In the genomic region with DNA sequence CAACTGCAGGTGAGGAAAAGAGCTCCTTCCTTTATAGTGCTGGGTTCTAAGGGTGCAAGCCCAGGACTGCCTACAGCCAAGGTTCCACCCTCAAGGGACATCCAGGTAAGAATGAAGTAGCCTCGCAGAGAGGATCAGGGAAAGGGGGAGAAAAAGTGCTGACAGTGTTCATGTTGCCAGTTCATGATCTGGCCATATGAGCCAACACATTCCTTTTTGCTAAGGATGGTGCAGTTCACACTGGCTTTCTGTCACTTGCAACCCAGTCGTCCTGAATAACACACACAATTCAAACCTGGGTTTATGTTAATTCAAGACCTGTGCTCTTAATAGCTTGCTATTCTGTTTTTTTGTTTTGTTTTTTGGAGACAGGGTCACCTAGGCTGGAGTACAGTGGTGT, we compare ENCODE assay signal across 20 cellular contexts. TPM values are rescaled to one million over a fixed set of nuclear protein-coding genes. Genes with fewer than 3 reads are reported as not detected.
A peak's percentile ranks its signal among the peaks of the same experiment; 100 is the strongest.
DNase-seq lines count a peak whose midpoint lies in the region; ATAC-seq, FAIRE-seq and TF ChIP-seq lines count a peak whose summit lies in the region.
"Had no signal": no experiment of that assay in that cellular context is flagged by ENCODE, and none has a peak within 500 bp of the region (broad histone marks: within the 10 kb centered on the region; RNA-seq: fewer than 3 reads in every experiment).

No MANE protein-coding gene starts in this region.

- 83% methylated on average over 2 of the region's 2 CpGs for WGBS in K562 (ENCODE audit: insufficient coverage, low coverage, missing lambda C conversion rate)

- DNase-seq in cardiac septum (ENCODE audit: low spot score) (peak; percentile 7), left ventricle myocardium inferior (no peak), AG08396 (ENCODE audit: low spot score) (peak; percentile 1), K562 (ENCODE audit: extremely low read depth in 1 of 4, low spot score in 3 of 4) (peak in 1 of 4 experiments; percentile 2), ecto neural progenitor cell (ENCODE audit: low spot score) (no peak), Karpas-422 (no peak), glomerular visceral epithelial cell (ENCODE audit: extremely low spot score) (no peak)
- peak; percentile 4 for DNase-seq in stimulated activated CD8-positive, alpha-beta memory T cell treated with anti-CD3 and anti-CD28 coated beads, Interleukin-4, amount 100 ng/mL, for 48 hours
- DNase-seq: 8988T, ACHN, COR-L47, DND-41, GDM1, GOT3, H9 had no signal

- H3K27me3 ChIP-seq in left ventricle myocardium inferior (ENCODE audit: low read depth) (no peaks in the 10 kb centered on the region), K562 (ENCODE audit: control insufficient read depth in 2 of 2, insufficient read depth in 2 of 2, low read length in 2 of 2) (no peaks in the 10 kb centered on the region), Karpas-422 (ENCODE audit: low read length) (no peaks in the 10 kb centered on the region)

- TF ChIP-seq POLR2A in K562 (conservative IDR thresholded peaks at IDR 0.05) = no peak

- no peak for TF ChIP-seq RAD21 in K562 (CRISPR knock-in tag; conservative IDR thresholded peaks at IDR 0.05 in 1 of 2, IDR thresholded peaks at IDR 0.05 in 1 of 2)

- TF ChIP-seq EP300 in K562 (IDR thresholded peaks at IDR 0.05; ENCODE audit: low read length) = no peak

- POLR2A ChIA-PET in K562 (lab: Yijun Ruan, JAX) = interaction anchor here (0.7 to 3.5 kb wide), 5 partner anchors 9 to 1374 kb away, joined by 3 to 18 read pairs (median 3); partner anchors contain the start of gene CLN6

- H3K9ac ChIP-seq in K562 (ENCODE audit: insufficient read depth in 1 of 2, low read depth in 2 of 2, low read length in 2 of 2) (no peak overlapping the region), Karpas-422 (ENCODE audit: low read length) (no peak overlapping the region)

- peak; percentile 40 for FAIRE-seq in K562 (lab: Jason Lieb, UNC)
- FAIRE-seq: D721Med, GM12892, HTR-8/SVneo had no signal

- no peaks in the 10 kb centered on the region for H3K9me2 ChIP-seq in Karpas-422 (replicated peaks; ENCODE audit: insufficient read depth, low read length)

- in situ Hi-C loops in K562 (cut with MboI) = no loop called here

- peaks cover 7% of the 10 kb centered on the region for H3K36me3 ChIP-seq in left ventricle myocardium inferior
- H3K36me3 ChIP-seq in K562 (ENCODE audit: control insufficient read depth, insufficient read depth, low read length) = peaks cover 64% of the 10 kb centered on the region
- H3K36me3 ChIP-seq in Karpas-422 (ENCODE audit: insufficient read depth, low read length) = peaks cover 14% of the 10 kb centered on the region

- H3K27ac ChIP-seq in left ventricle myocardium inferior (replicated peaks) (no peak overlapping the region), K562 (ENCODE audit: extremely low read depth, low read depth, low read length) (no peak overlapping the region), Karpas-422 (ENCODE audit: low read length) (no peak overlapping the region)
- H3K27ac ChIP-seq: C4-2B had no signal

- H4K20me1 ChIP-seq in K562 (replicated peaks; ENCODE audit: control insufficient read depth, insufficient read depth, low read length) (peaks cover 10% of the 10 kb centered on the region), Karpas-422 (ENCODE audit: insufficient read depth, low read depth, low read length) (0 out of 2 replicates have a peak, but pooled peaks cover 3% of the 10 kb centered on the region)

- intact Hi-C loops in cardiac septum (cut with DNase I) (no loop called here), left ventricle myocardium inferior (cut with micrococcal nuclease) (no loop called here), K562 (cut with micrococcal nuclease) (no loop called here)

- peaks cover 17% of the 10 kb centered on the region for H3K9me1 ChIP-seq in K562 (ENCODE audit: control insufficient read depth, insufficient read depth, low read length)

- TF ChIP-seq CTCF in left ventricle myocardium inferior (IDR thresholded peaks at IDR 0.05; ENCODE audit: borderline replicate concordance) (no peak), K562 (IDR thresholded peaks at IDR 0.05 in 2 of 3, conservative IDR thresholded peaks at IDR 0.05 in 1 of 3; ENCODE audit: insufficient read depth in 2 of 3, low read depth in 1 of 3, low read length in 3 of 3) (no peak)

- H3K4me1 ChIP-seq in left ventricle myocardium inferior (no peaks in the 10 kb centered on the region), K562 (replicated peaks in 1 of 2; ENCODE audit: control insufficient read depth in 2 of 2, insufficient read depth in 2 of 2, low read length in 2 of 2) (peaks cover 13 to 18% of the 10 kb centered on the region in 2 experiments; a peak in 4 of 5 replicates), Karpas-422 (ENCODE audit: low read length) (peaks cover 28% of the 10 kb centered on the region)

- H2AFZ ChIP-seq in K562 (ENCODE audit: low read depth, low read length) = no peak overlapping the region
- H2AFZ ChIP-seq in Karpas-422 (ENCODE audit: low read length) = no peak overlapping the region

- H3K9me3 ChIP-seq in left ventricle myocardium inferior (replicated peaks) (no peaks in the 10 kb centered on the region), K562 (replicated peaks; ENCODE audit: control insufficient read depth, insufficient read depth, low read depth, low read length) (no peaks in the 10 kb centered on the region), Karpas-422 (ENCODE audit: low read length) (peaks cover 5% of the 10 kb centered on the region; the same call in 1 of the 2 replicates)

- CTCF ChIA-PET in K562 (lab: Yijun Ruan, JAX; ENCODE audit: low intra/inter-chr PET ratio) = no interaction called here

- no peak overlapping the region for H3K4me2 ChIP-seq in K562 (ENCODE audit: insufficient read depth, low read length)
- no peak overlapping the region for H3K4me2 ChIP-seq in Karpas-422 (ENCODE audit: low read depth, low read length, poor library complexity, severe bottlenecking)

- BruUV-seq in K562 (replicated peaks; lab: Mats Ljungman, UMichigan) = no TSS peak

- H3K4me3 ChIP-seq in left ventricle myocardium inferior (no peak overlapping the region), K562 (no peak overlapping the region), Karpas-422 (ENCODE audit: low read length) (no peak overlapping the region)

- H3K79me2 ChIP-seq in K562 (ENCODE audit: control insufficient read depth, insufficient read depth, low read length) = peaks cover 80% of the 10 kb centered on the region
- peaks cover 80% of the 10 kb centered on the region for H3K79me2 ChIP-seq in Karpas-422 (ENCODE audit: low read length)

- ATAC-seq in K562 = no peak
- ATAC-seq: CD8-positive, alpha-beta T cell had no signal

RNA-seq across cellular contexts. Expression of gene CLN6, which starts 9.0 kb away (rescaled TPM):
- 8.5 TPM for total RNA-seq in cardiac septum
- total RNA-seq in left ventricle myocardium inferior = 6.6 TPM
- 161 and 267 TPM in 2 replicates for total RNA-seq in K562 (2011; cell fraction: chromatin; rRNA removed; ENCODE audit: low replicate concordance)
- total RNA-seq in K562 (2011; cell fraction: nucleolus; rRNA removed) = 171 and 189 TPM in 2 replicates
- total RNA-seq in K562 (2011; cell fraction: nucleoplasm; rRNA removed) = 182 and 254 TPM in 2 replicates
- total RNA-seq in K562 (2014; rRNA removed) = 25.8 and 32.5 TPM in 2 replicates
- total RNA-seq in K562 (2014; rRNA removed; fragmentation: Illumina TruSeq; extraction: Trizol) = 22.3 and 24.8 TPM in 2 replicates
- total RNA-seq in K562 (2015; rRNA removed; fragmentation: Illumina TruSeq; extraction: Trizol) = 34.8 and 39.3 TPM in 2 replicates
- total RNA-seq in K562 (2021) = 51.6 and 53.3 TPM in 2 replicates
- 46.0 and 47.3 TPM in 2 replicates for polyA plus RNA-seq in K562 (2011; rRNA removed)
- polyA plus RNA-seq in K562 (2011; cell fraction: cytosol; rRNA removed) = 70.0 and 134 TPM in 2 replicates
- polyA plus RNA-seq in K562 (2011; cell fraction: nucleus; rRNA removed) = 68.6 and 106 TPM in 2 replicates
- polyA plus RNA-seq in K562 (2012) = 36.7 and 38.9 TPM in 2 replicates
- polyA plus RNA-seq in K562 (2014; fragmentation: Illumina TruSeq; extraction: Trizol) = 42.6 and 49.8 TPM in 2 replicates
- polyA plus RNA-seq in K562 (2014; fragmentation: Nextera tagmentation; extraction: Ambion mirVana) = under 1 TPM; 0.71 to 0.77 TPM
- polyA plus RNA-seq in K562 (2014; rRNA removed) = 47.5 and 60.1 TPM in 2 replicates
- 60.0 and 111 TPM in 2 replicates for polyA minus RNA-seq in K562 (2011; rRNA and poly(A)+ RNA removed)
- polyA minus RNA-seq in K562 (2011; cell fraction: cytosol; rRNA and poly(A)+ RNA removed) = 26.9 and 47.0 TPM in 2 replicates
- polyA minus RNA-seq in K562 (2011; cell fraction: nucleus; rRNA and poly(A)+ RNA removed) = 38.7 and 49.0 TPM in 2 replicates
- 30.2 and 80.0 TPM in 2 replicates for total RNA-seq in Karpas-422 (2014; rRNA removed; shearing (Covaris generic); ENCODE audit: low replicate concordance)

RNA-seq across cellular contexts. Expression of gene CALML4, which starts 15.4 kb away (rescaled TPM):
- total RNA-seq in cardiac septum = 1.6 TPM
- 0.91 TPM for total RNA-seq in left ventricle myocardium inferior
- 41.4 and 49.7 TPM in 2 replicates for total RNA-seq in K562 (2011; cell fraction: chromatin; rRNA removed; ENCODE audit: low replicate concordance)
- 19.3 and 20.3 TPM in 2 replicates for total RNA-seq in K562 (2011; cell fraction: nucleolus; rRNA removed)
- total RNA-seq in K562 (2011; cell fraction: nucleoplasm; rRNA removed) = 29.4 and 47.2 TPM in 2 replicates
- 7.6 and 8.7 TPM in 2 replicates for total RNA-seq in K562 (2014; rRNA removed)
- 15.5 and 19.8 TPM in 2 replicates for total RNA-seq in K562 (2014; rRNA removed; fragmentation: Illumina TruSeq; extraction: Trizol)
- 16.7 and 17.4 TPM in 2 replicates for total RNA-seq in K562 (2015; rRNA removed; fragmentation: Illumina TruSeq; extraction: Trizol)
- 6.3 and 6.5 TPM in 2 replicates for total RNA-seq in K562 (2021)
- 16.9 and 18.2 TPM in 2 replicates for polyA plus RNA-seq in K562 (2011; rRNA removed)
- polyA plus RNA-seq in K562 (2011; cell fraction: cytosol; rRNA removed) = 2.6 and 3.5 TPM in 2 replicates
- polyA plus RNA-seq in K562 (2011; cell fraction: nucleus; rRNA removed) = 11.0 and 16.7 TPM in 2 replicates
- polyA plus RNA-seq in K562 (2012) = 6.4 and 11.6 TPM in 2 replicates
- polyA plus RNA-seq in K562 (2014; fragmentation: Illumina TruSeq; extraction: Trizol) = 20.8 and 24.4 TPM in 2 replicates
- polyA plus RNA-seq in K562 (2014; fragmentation: Nextera tagmentation; extraction: Ambion mirVana) = 1 to 10 TPM; 2.8 to 3.8 TPM
- polyA plus RNA-seq in K562 (2014; rRNA removed) = 15.6 and 30.6 TPM in 2 replicates
- polyA minus RNA-seq in K562 (2011; rRNA and poly(A)+ RNA removed) = 6.1 and 7.6 TPM in 2 replicates
- polyA minus RNA-seq in K562 (2011; cell fraction: cytosol; rRNA and poly(A)+ RNA removed) = 0.73 and 1.2 TPM in 2 replicates
- polyA minus RNA-seq in K562 (2011; cell fraction: nucleus; rRNA and poly(A)+ RNA removed) = 3.6 and 6.1 TPM in 2 replicates
- 3.0 and 7.0 TPM in 2 replicates for total RNA-seq in Karpas-422 (2014; rRNA removed; shearing (Covaris generic); ENCODE audit: low replicate concordance)

RNA-seq across cellular contexts. Expression of gene FEM1B, which starts 57.1 kb away (rescaled TPM):
- 114 TPM for total RNA-seq in cardiac septum
- 46.7 TPM for total RNA-seq in left ventricle myocardium inferior
- total RNA-seq in K562 (2011; cell fraction: chromatin; rRNA removed; ENCODE audit: low replicate concordance) = 56.6 and 67.0 TPM in 2 replicates
- total RNA-seq in K562 (2011; cell fraction: nucleolus; rRNA removed) = 22.5 and 38.2 TPM in 2 replicates
- total RNA-seq in K562 (2011; cell fraction: nucleoplasm; rRNA removed) = 31.6 and 32.1 TPM in 2 replicates
- 18.0 and 19.7 TPM in 2 replicates for total RNA-seq in K562 (2014; rRNA removed)
- 35.3 and 40.3 TPM in 2 replicates for total RNA-seq in K562 (2014; rRNA removed; fragmentation: Illumina TruSeq; extraction: Trizol)
- 30.4 and 34.7 TPM in 2 replicates for total RNA-seq in K562 (2015; rRNA removed; fragmentation: Illumina TruSeq; extraction: Trizol)
- total RNA-seq in K562 (2021) = 32.2 and 42.1 TPM in 2 replicates
- 58.3 and 61.6 TPM in 2 replicates for polyA plus RNA-seq in K562 (2011; rRNA removed)
- 24.2 and 31.0 TPM in 2 replicates for polyA plus RNA-seq in K562 (2011; cell fraction: cytosol; rRNA removed)
- polyA plus RNA-seq in K562 (2011; cell fraction: nucleus; rRNA removed) = 36.5 and 41.2 TPM in 2 replicates
- polyA plus RNA-seq in K562 (2012) = 14.2 and 14.3 TPM in 2 replicates
- polyA plus RNA-seq in K562 (2014; fragmentation: Illumina TruSeq; extraction: Trizol) = 20.1 and 22.3 TPM in 2 replicates
- polyA plus RNA-seq in K562 (2014; fragmentation: Nextera tagmentation; extraction: Ambion mirVana) = 1 to 10 TPM; 5.9 to 6.5 TPM
- 12.0 and 14.0 TPM in 2 replicates for polyA plus RNA-seq in K562 (2014; rRNA removed)
- polyA minus RNA-seq in K562 (2011; rRNA and poly(A)+ RNA removed) = 182 and 215 TPM in 2 replicates
- 79.5 and 101 TPM in 2 replicates for polyA minus RNA-seq in K562 (2011; cell fraction: cytosol; rRNA and poly(A)+ RNA removed)
- polyA minus RNA-seq in K562 (2011; cell fraction: nucleus; rRNA and poly(A)+ RNA removed) = 19.3 and 38.7 TPM in 2 replicates
- 24.4 and 47.5 TPM in 2 replicates for total RNA-seq in Karpas-422 (2014; rRNA removed; shearing (Covaris generic); ENCODE audit: low replicate concordance)

Comparison
In these comparisons a context has a peak if more than half of its experiments do, and no peak if none do; other contexts are left out.
1. DNase-seq: peak in cardiac septum (single experiment), AG08396 (single experiment) and stimulated activated CD8-positive, alpha-beta memory T cell treated with anti-CD3 and anti-CD28 coated beads, Interleukin-4, amount 100 ng/mL, for 48 hours (single experiment); none in left ventricle myocardium inferior (single experiment), ecto neural progenitor cell (single experiment), Karpas-422 (single experiment) and glomerular visceral epithelial cell (single experiment).